ENCODE assay signal across 9 cellular contexts in the genomic region with DNA sequence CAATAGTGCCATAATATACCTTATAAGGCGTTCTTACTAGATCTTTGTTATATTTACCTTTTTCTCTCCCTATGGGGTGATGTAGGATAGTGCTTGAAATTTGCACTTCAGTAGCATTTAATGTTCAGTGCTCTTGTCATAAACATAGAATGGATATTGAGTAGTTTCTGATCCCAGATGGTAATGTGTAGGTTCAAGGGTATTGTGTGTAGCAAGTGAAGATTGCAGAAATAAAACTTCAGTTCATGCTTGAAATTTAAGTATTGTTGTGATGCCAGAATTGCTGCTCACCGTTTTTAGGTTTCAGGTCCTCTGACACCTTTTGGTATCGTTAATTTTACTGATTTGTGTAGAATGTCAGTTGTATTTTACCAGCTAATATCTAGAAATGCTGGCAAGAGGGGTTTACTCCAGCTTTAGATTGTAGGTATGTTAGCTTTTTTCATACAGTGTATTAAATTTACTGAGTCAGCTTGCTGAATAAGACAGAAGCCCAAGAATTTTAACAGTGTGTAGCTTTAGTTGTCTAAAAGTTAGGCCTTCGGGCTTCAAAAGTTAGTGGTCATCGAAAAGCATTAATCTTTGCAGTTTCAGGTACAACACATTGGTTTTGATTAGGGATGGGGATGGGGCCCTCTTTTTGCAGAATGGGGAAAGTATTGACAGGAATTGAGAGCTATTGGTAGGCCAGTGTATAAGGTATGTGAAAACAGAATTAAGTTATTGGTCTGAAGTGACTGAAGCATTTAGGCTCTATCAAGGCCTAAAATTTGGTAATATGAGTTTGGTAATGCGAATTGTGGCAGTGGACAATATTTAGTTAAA. TPM values are rescaled to one million over a fixed set of nuclear protein-coding genes. Genes with fewer than 3 reads are reported as not detected.
A peak's percentile ranks its signal among the peaks of the same experiment; 100 is the strongest.
DNase-seq lines count a peak whose midpoint lies in the region; ATAC-seq, FAIRE-seq and TF ChIP-seq lines count a peak whose summit lies in the region.
"Had no signal": no experiment of that assay in that cellular context is flagged by ENCODE, and none has a peak within 500 bp of the region (broad histone marks: within the 10 kb centered on the region; RNA-seq: fewer than 3 reads in every experiment).

No MANE protein-coding gene starts in this region.

- in situ Hi-C loops in GM12878 (cut with MboI): loop anchor here (10.0 kb wide), 1 partner anchor 199 kb away; no protein-coding TSS in a partner anchor

- DNase-seq in HT1080 (ENCODE audit: low read depth): peak; percentile 31
- no peak for DNase-seq in GM12878 (ENCODE audit: low read depth, low spot score)
- DNase-seq in NCI-H2029 treated with DMSO at 0.1 percent for 48 hours (lab: John Stamatoyannopoulos, UW): no peak
- DNase-seq in D721Med (ENCODE audit: insufficient read length, low spot score): no peak
- DNase-seq in NCI-H2107 (lab: John Stamatoyannopoulos, UW): no peak

- H3K79me2 ChIP-seq in GM12878 (ENCODE audit: control insufficient read depth, insufficient read depth, low read length): peaks cover 96% of the 10 kb centered on the region

- H3K27me3 ChIP-seq in GM12878 (replicated peaks in 1 of 2; ENCODE audit: control insufficient read depth in 2 of 2, insufficient read depth in 2 of 2, low read length in 1 of 2): no peaks in the 10 kb centered on the region

- no peak overlapping the region for H2AFZ ChIP-seq in GM12878 (ENCODE audit: control insufficient read depth, low read depth, low read length)

- H3K9ac ChIP-seq in GM12878 (ENCODE audit: control insufficient read depth, insufficient read depth, low read length): peak overlapping the region; percentile 90

- no peaks in the 10 kb centered on the region for H4K20me1 ChIP-seq in GM12878 (ENCODE audit: control insufficient read depth, insufficient read depth)

- peak overlapping the region; percentile 51 for H3K4me2 ChIP-seq in GM12878 (ENCODE audit: control insufficient read depth, insufficient read depth)

- ATAC-seq in GM12878 (no peak; the same call in 2 of the 3 replicates), GM21619 (IDR thresholded peaks at IDR 0.05; ENCODE audit: unreplicated experiment) (no peak)
- ATAC-seq: left lobe of liver had no signal

- TF ChIP-seq EP300 in GM12878 (IDR thresholded peaks at IDR 0.05; ENCODE audit: borderline replicate concordance in 1 of 2, control insufficient read depth in 1 of 2, low read depth in 2 of 2, low read length in 2 of 2): no peak

- FAIRE-seq in GM12878 (lab: Jason Lieb, UNC) (no peak), D721Med (lab: Jason Lieb, UNC) (no peak)

- TF ChIP-seq POLR2A in GM12878 (IDR thresholded peaks at IDR 0.05; ENCODE audit: low read depth, low read length): no peak

- SMC1A ChIA-PET in GM12878 (lab: Charles Lee; ENCODE audit: uncharacterized antibody, unreplicated experiment): interaction anchor here (0.6 to 6.9 kb wide), 23 partner anchors 9 to 524 kb away, joined by 3 to 140 read pairs (median 4); no protein-coding TSS in a partner anchor

- H3K9me3 ChIP-seq in GM12878 (replicated peaks; ENCODE audit: control insufficient read depth, insufficient read depth, low read length) (no peaks in the 10 kb centered on the region), mesodermal cell (ENCODE audit: control insufficient read depth, low read length) (no peaks in the 10 kb centered on the region)

- TF ChIP-seq CTCF in 22Rv1 (IDR thresholded peaks at IDR 0.05): no peak
- no peak for TF ChIP-seq CTCF in GM12878 (IDR thresholded peaks at IDR 0.05 in 2 of 3, conservative IDR thresholded peaks at IDR 0.05 in 1 of 3; ENCODE audit: control insufficient read depth in 2 of 3, extremely low read depth in 1 of 3, insufficient read depth in 1 of 3, low read depth in 3 of 3, low read length in 3 of 3)
- no peak for TF ChIP-seq CTCF in D721Med (IDR thresholded peaks at IDR 0.05; ENCODE audit: insufficient read depth, missing control alignments)

- WGBS in GM12878 (ENCODE audit: insufficient coverage, insufficient replicate concordance, low lambda C conversion rate, missing lambda C conversion rate): under 1% methylated on average over 6 of the region's 6 CpGs
- 8 to 15% methylated on average over 3 of the region's 6 CpGs for WGBS in mesodermal cell (ENCODE audit: insufficient coverage in 2 of 2), 2 experiments

- H3K4me3 ChIP-seq in GM12878 (peak overlapping the region; percentile 94), mesodermal cell (ENCODE audit: extremely low read depth, insufficient read depth, low read length, poor library complexity, severe bottlenecking) (peak overlapping the region; percentile 86)

- BruUV-seq in GM12878 (replicated peaks; lab: Mats Ljungman, UMichigan): no TSS peak

- POLR2A ChIA-PET in GM12878 (lab: Charles Lee): interaction anchor here (0.5 to 1.4 kb wide), 2 partner anchors 61 to 522 kb away, joined by 3 to 4 read pairs; no protein-coding TSS in a partner anchor

- CTCF ChIA-PET in GM12878 (lab: Yijun Ruan, JAX): interaction anchor here (0.6 to 2.9 kb wide), 12 partner anchors 9 to 717 kb away, joined by 3 to 14 read pairs (median 4); a partner anchor contains a TSS

- TF ChIP-seq RAD21 in GM12878 (IDR thresholded peaks at IDR 0.05; ENCODE audit: insufficient read depth, low read depth, low read length): no peak

- H3K36me3 ChIP-seq in GM12878 (ENCODE audit: control insufficient read depth in 2 of 2, insufficient read depth in 2 of 2, low read length in 1 of 2) (0 out of 4 replicates have a peak, but pooled peaks cover 0 to 3% of the 10 kb centered on the region in 2 experiments), mesodermal cell (ENCODE audit: control insufficient read depth, insufficient read depth, low read length) (no peaks in the 10 kb centered on the region)

- H3K27ac ChIP-seq in 22Rv1: peak overlapping the region; percentile 98
- H3K27ac ChIP-seq in GM12878 (ENCODE audit: control insufficient read depth, insufficient read depth): peak overlapping the region; percentile 90
- no peak overlapping the region for H3K27ac ChIP-seq in mesodermal cell (ENCODE audit: low read depth, low read length, severe bottlenecking)

- peaks cover 6% of the 10 kb centered on the region for H3K4me1 ChIP-seq in GM12878 (ENCODE audit: control insufficient read depth, insufficient read depth, low read length)
- peaks cover 2% of the 10 kb centered on the region for H3K4me1 ChIP-seq in mesodermal cell (ENCODE audit: control insufficient read depth, insufficient read depth, low read length, poor library complexity, severe bottlenecking)

- intact Hi-C loops in GM12878 (cut with micrococcal nuclease; ENCODE audit: unreplicated experiment): no loop called here

- RAD21 ChIA-PET in GM12878 (lab: Charles Lee; ENCODE audit: unreplicated experiment): interaction anchor here (0.5 to 6.4 kb wide), 19 partner anchors 18 to 527 kb away, joined by 3 to 51 read pairs (median 4); a partner anchor contains a TSS

RNA-seq across cellular contexts. Expression of a gene that starts 2.0 kb away (rescaled TPM):
- 27.8 and 29.2 TPM in 2 replicates for total RNA-seq in HT1080 (2014; rRNA removed; shearing (Covaris generic))
- polyA plus RNA-seq in HT1080 (2015; cell fraction: cytosol; rRNA removed): 27.8 and 28.6 TPM in 2 replicates
- 16.5 and 21.1 TPM in 2 replicates for polyA plus RNA-seq in HT1080 (2015; cell fraction: nucleus; rRNA removed)
- total RNA-seq in GM12878 (2013; cell fraction: nucleolus; rRNA removed): 856 and 868 TPM in 2 replicates
- total RNA-seq in GM12878 (2014; rRNA removed) (83.1 and 113 TPM in 2 replicates), GM12878 (2014; rRNA removed; fragmentation: Illumina TruSeq; extraction: Trizol) (175 and 183 TPM in 2 replicates), GM12878 (2021) (87.5 and 94.9 TPM in 2 replicates)
- polyA plus RNA-seq in GM12878 (2011; ENCODE audit: low read depth): 24.4 TPM
- polyA plus RNA-seq in GM12878 (2011; rRNA removed) (94.3 and 180 TPM in 2 replicates), GM12878 (2014; fragmentation: Illumina TruSeq; extraction: Trizol) (53.0 and 67.7 TPM in 2 replicates), GM12878 (2014; fragmentation: Nextera tagmentation; extraction: Ambion mirVana) (10 to 100 TPM; 26.1 to 59.5 TPM), GM12878 (2014; rRNA removed) (35.0 and 45.0 TPM in 2 replicates), GM12878 (2016; fragmentation: Nextera tagmentation; extraction: Ambion mirVana) (10 to 100 TPM; 49.5 to 56.8 TPM)
- 19.9 and 22.4 TPM in 2 replicates for polyA plus RNA-seq in GM12878 (2011; cell fraction: cytosol; rRNA removed)
- polyA plus RNA-seq in GM12878 (2011; cell fraction: nucleus; rRNA removed): 52.2 and 61.7 TPM in 2 replicates
- polyA plus RNA-seq in GM12878 (2012): 100 and 102 TPM in 2 replicates
- polyA minus RNA-seq in GM12878 (2011; rRNA and poly(A)+ RNA removed): 143 and 199 TPM in 2 replicates
- 54.9 and 66.1 TPM in 2 replicates for polyA minus RNA-seq in GM12878 (2011; cell fraction: cytosol; rRNA and poly(A)+ RNA removed)
- polyA minus RNA-seq in GM12878 (2011; cell fraction: nucleus; rRNA and poly(A)+ RNA removed): 165 and 285 TPM in 2 replicates
- 58.4 TPM for polyA plus RNA-seq in mesodermal cell (2013, experiment 1 of 2)
- 68.0 TPM for polyA plus RNA-seq in mesodermal cell (2013, experiment 2 of 2)

RNA-seq across cellular contexts. Expression of a gene that starts 2.1 kb away (rescaled TPM):
- 0.40 and 0.77 TPM in 2 replicates for total RNA-seq in HT1080 (2014; rRNA removed; shearing (Covaris generic))
- 1.2 and 1.4 TPM in 2 replicates for polyA plus RNA-seq in HT1080 (2015; cell fraction: cytosol; rRNA removed)
- 0.59 and 1.0 TPM in 2 replicates for polyA plus RNA-seq in HT1080 (2015; cell fraction: nucleus; rRNA removed)
- total RNA-seq in GM12878 (2013; cell fraction: nucleolus; rRNA removed): 3.1 and 3.4 TPM in 2 replicates
- total RNA-seq in GM12878 (2014; rRNA removed): 1.4 and 1.7 TPM in 2 replicates
- 1.5 TPM in 2 replicates for total RNA-seq in GM12878 (2014; rRNA removed; fragmentation: Illumina TruSeq; extraction: Trizol)
- 1.9 and 2.0 TPM in 2 replicates for total RNA-seq in GM12878 (2021)
- 0.62 TPM for polyA plus RNA-seq in GM12878 (2011; ENCODE audit: low read depth)
- 0.86 and 0.87 TPM in 2 replicates for polyA plus RNA-seq in GM12878 (2011; rRNA removed)
- 0.91 and 1.0 TPM in 2 replicates for polyA plus RNA-seq in GM12878 (2011; cell fraction: cytosol; rRNA removed)
- polyA plus RNA-seq in GM12878 (2011; cell fraction: nucleus; rRNA removed): 1.3 and 1.7 TPM in 2 replicates
- polyA plus RNA-seq in GM12878 (2012): 0.99 and 1.5 TPM in 2 replicates
- polyA plus RNA-seq in GM12878 (2014; fragmentation: Illumina TruSeq; extraction: Trizol): 1.7 and 2.1 TPM in 2 replicates
- polyA plus RNA-seq in GM12878 (2014; fragmentation: Nextera tagmentation; extraction: Ambion mirVana): 1 to 10 TPM; 2.0 to 2.1 TPM
- polyA plus RNA-seq in GM12878 (2014; rRNA removed): 1.1 TPM in 2 replicates
- 1 to 10 TPM; 1.8 to 2.2 TPM for polyA plus RNA-seq in GM12878 (2016; fragmentation: Nextera tagmentation; extraction: Ambion mirVana)
- polyA minus RNA-seq in GM12878 (2011; rRNA and poly(A)+ RNA removed): 2.0 and 2.2 TPM in 2 replicates
- polyA minus RNA-seq in GM12878 (2011; cell fraction: cytosol; rRNA and poly(A)+ RNA removed): 0.94 and 1.3 TPM in 2 replicates
- polyA minus RNA-seq in GM12878 (2011; cell fraction: nucleus; rRNA and poly(A)+ RNA removed): 3.6 and 5.4 TPM in 2 replicates
- 0.48 TPM for polyA plus RNA-seq in mesodermal cell (2013, experiment 1 of 2)
- 0.76 TPM for polyA plus RNA-seq in mesodermal cell (2013, experiment 2 of 2)

RNA-seq across cellular contexts. Expression of a gene that starts 47.4 kb away (rescaled TPM):
- total RNA-seq in HT1080 (2014; rRNA removed; shearing (Covaris generic)): 31.3 and 42.3 TPM in 2 replicates
- polyA plus RNA-seq in HT1080 (2015; cell fraction: cytosol; rRNA removed): 45.8 and 56.0 TPM in 2 replicates
- 78.4 and 84.6 TPM in 2 replicates for polyA plus RNA-seq in HT1080 (2015; cell fraction: nucleus; rRNA removed)
- total RNA-seq in GM12878 (2013; cell fraction: nucleolus; rRNA removed): 142 and 161 TPM in 2 replicates
- total RNA-seq in GM12878 (2014; rRNA removed) (30.3 and 35.9 TPM in 2 replicates), GM12878 (2014; rRNA removed; fragmentation: Illumina TruSeq; extraction: Trizol) (40.1 and 41.3 TPM in 2 replicates), GM12878 (2021) (37.7 and 48.9 TPM in 2 replicates)
- 12.0 TPM for polyA plus RNA-seq in GM12878 (2011; ENCODE audit: low read depth)
- polyA plus RNA-seq in GM12878 (2011; rRNA removed) (40.8 and 79.5 TPM in 2 replicates), GM12878 (2014; fragmentation: Illumina TruSeq; extraction: Trizol) (43.3 and 56.8 TPM in 2 replicates), GM12878 (2014; fragmentation: Nextera tagmentation; extraction: Ambion mirVana) (10 to 100 TPM; 33.6 to 35.0 TPM), GM12878 (2014; rRNA removed) (20.5 and 24.7 TPM in 2 replicates), GM12878 (2016; fragmentation: Nextera tagmentation; extraction: Ambion mirVana) (10 to 100 TPM; 58.0 to 59.3 TPM)
- 9.7 and 13.3 TPM in 2 replicates for polyA plus RNA-seq in GM12878 (2011; cell fraction: cytosol; rRNA removed)
- polyA plus RNA-seq in GM12878 (2011; cell fraction: nucleus; rRNA removed): 16.8 and 17.1 TPM in 2 replicates
- 17.4 and 29.0 TPM in 2 replicates for polyA plus RNA-seq in GM12878 (2012)
- polyA minus RNA-seq in GM12878 (2011; rRNA and poly(A)+ RNA removed): 16.3 and 27.9 TPM in 2 replicates
- 12.7 and 13.1 TPM in 2 replicates for polyA minus RNA-seq in GM12878 (2011; cell fraction: cytosol; rRNA and poly(A)+ RNA removed)
- polyA minus RNA-seq in GM12878 (2011; cell fraction: nucleus; rRNA and poly(A)+ RNA removed): 16.0 and 24.2 TPM in 2 replicates
- 41.5 TPM for polyA plus RNA-seq in mesodermal cell (2013, experiment 1 of 2)
- polyA plus RNA-seq in mesodermal cell (2013, experiment 2 of 2): 42.6 TPM
